19 cellular contexts compared by ENCODE assay signal in the genomic region with DNA sequence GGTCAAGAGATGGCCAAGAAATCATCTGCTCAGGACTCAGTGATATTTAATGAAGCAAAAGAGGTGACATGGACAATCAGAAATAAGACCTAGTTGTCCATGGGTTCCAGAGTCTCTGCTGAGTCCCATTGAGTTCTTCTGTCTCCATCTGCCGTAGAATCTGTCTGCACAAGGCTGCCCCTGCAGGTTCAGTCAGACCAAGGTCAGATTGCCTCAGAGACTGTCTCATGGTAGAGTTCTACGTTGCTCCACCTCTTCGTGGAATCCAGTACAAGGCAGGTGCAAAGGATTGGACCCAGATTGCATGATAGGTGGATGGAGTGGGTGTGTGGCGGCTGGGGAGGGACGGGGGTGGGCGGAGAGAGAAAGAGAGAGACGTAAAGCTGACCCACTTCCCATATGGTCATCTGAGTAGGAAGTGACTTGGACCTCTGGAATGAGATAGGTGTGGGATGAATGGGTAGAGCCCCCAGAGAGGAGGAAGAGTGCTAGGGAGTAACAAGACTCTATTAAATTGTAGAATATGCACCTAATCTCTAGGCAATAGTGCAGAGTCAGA.
DNase-seq lines count a peak whose midpoint lies in the region; ATAC-seq and TF ChIP-seq lines count a peak whose summit lies in the region.
"Had no signal": no experiment of that assay in that cellular context is flagged by ENCODE, and none has a peak within 500 bp of the region (broad histone marks: within the 10 kb centered on the region; RNA-seq: fewer than 3 reads in every experiment).

No MANE protein-coding gene starts in this region.

- ATAC-seq in thoracic aorta (ENCODE audit: insufficient number of reproducible peaks, low FRiP score, low read depth) (no peak), HG03432 (IDR thresholded peaks at IDR 0.05; ENCODE audit: unreplicated experiment) (no peak), GM18502 (IDR thresholded peaks at IDR 0.05; ENCODE audit: poor library complexity, unreplicated experiment) (no peak), foreskin keratinocyte (no peak)

- H3K9ac ChIP-seq in OCI-LY1 (ENCODE audit: low read length): no peak overlapping the region

- no peaks in the 10 kb centered on the region for H3K9me2 ChIP-seq in OCI-LY1 (ENCODE audit: low read depth, low read length)

- peaks cover 0 to 11% of the 10 kb centered on the region in 2 experiments; a peak in 1 of 3 replicates for H3K36me3 ChIP-seq in HEK293 (ENCODE audit: control insufficient read depth in 2 of 2, insufficient read depth in 1 of 2, low read length in 2 of 2)
- peaks cover 48% of the 10 kb centered on the region for H3K36me3 ChIP-seq in OCI-LY1 (ENCODE audit: insufficient read depth, low read length)
- H3K36me3 ChIP-seq in thoracic aorta: no peaks in the 10 kb centered on the region
- H3K36me3 ChIP-seq: SJSA1 had no signal

- POLR2A ChIA-PET in HEK293 (lab: Yijun Ruan, JAX): no interaction called here

- H3K27ac ChIP-seq in HEK293 (ENCODE audit: extremely low read depth, low read depth, low read length): no peak overlapping the region
- no peak overlapping the region for H3K27ac ChIP-seq in OCI-LY1 (ENCODE audit: low read depth, low read length, poor library complexity, severe bottlenecking)
- H3K27ac ChIP-seq in coronary artery: peak overlapping the region; percentile 25 to 67
- peak overlapping the region; percentile 38 to 54 for H3K27ac ChIP-seq in thoracic aorta
- H3K27ac ChIP-seq in foreskin keratinocyte: no peak overlapping the region
- H3K27ac ChIP-seq: PC-9, SJSA1 had no signal

- H3K4me3 ChIP-seq in HEK293 (ENCODE audit: low read depth, low read length) (no peak overlapping the region), OCI-LY1 (ENCODE audit: low read depth, low read length, poor library complexity, severe bottlenecking) (no peak overlapping the region), coronary artery (no peak overlapping the region), thoracic aorta (no peak overlapping the region)
- H3K4me3 ChIP-seq: HAP-1, PC-9, SJSA1 had no signal

- H3K4me1 ChIP-seq in HEK293 (ENCODE audit: control insufficient read depth, insufficient read depth, low read length) (peaks cover 9% of the 10 kb centered on the region), OCI-LY1 (ENCODE audit: insufficient read depth, low read length, severe bottlenecking) (no peaks in the 10 kb centered on the region), thoracic aorta (ENCODE audit: control insufficient read depth in 1 of 2, low read depth in 2 of 2) (peaks cover 14 to 35% of the 10 kb centered on the region in 2 donors), foreskin keratinocyte (no peaks in the 10 kb centered on the region)
- H3K4me1 ChIP-seq: HAP-1, SJSA1 had no signal

- H2AFZ ChIP-seq in OCI-LY1 (ENCODE audit: low read length): no peak overlapping the region
- H2AFZ ChIP-seq: PC-9 had no signal

- TF ChIP-seq CTCF in HEK293 (tag by site-specific recombination; IDR thresholded peaks at IDR 0.05) (no peak), OCI-LY1 (IDR thresholded peaks at IDR 0.05; ENCODE audit: low read length) (peak; percentile 6; the same call in 1 of the 2 replicates), coronary artery (IDR thresholded peaks at IDR 0.05) (no peak), thoracic aorta (IDR thresholded peaks at IDR 0.05) (no peak), foreskin keratinocyte (conservative IDR thresholded peaks at IDR 0.05) (no peak)

- H3K4me2 ChIP-seq in OCI-LY1 (ENCODE audit: low read length): no peak overlapping the region
- H3K4me2 ChIP-seq: PC-9 had no signal

- H3K79me2 ChIP-seq in OCI-LY1 (ENCODE audit: insufficient read depth, low read length): no peaks in the 10 kb centered on the region

- CTCF ChIA-PET in HEK293 (lab: Yijun Ruan, JAX): no interaction called here

- H3K27me3 ChIP-seq in OCI-LY1 (ENCODE audit: insufficient read depth, low read length) (no peaks in the 10 kb centered on the region), thoracic aorta (replicated peaks; ENCODE audit: insufficient read depth) (no peaks in the 10 kb centered on the region), foreskin keratinocyte (peaks cover 80% of the 10 kb centered on the region)
- H3K27me3 ChIP-seq: SJSA1 had no signal

- no peaks in the 10 kb centered on the region for H3K9me3 ChIP-seq in HEK293 (ENCODE audit: control insufficient read depth, insufficient read depth, low read depth, low read length)
- H3K9me3 ChIP-seq in OCI-LY1 (ENCODE audit: low read length): no peaks in the 10 kb centered on the region
- no peaks in the 10 kb centered on the region for H3K9me3 ChIP-seq in thoracic aorta
- H3K9me3 ChIP-seq: HAP-1, SJSA1 had no signal

- no peaks in the 10 kb centered on the region for H4K20me1 ChIP-seq in OCI-LY1 (ENCODE audit: insufficient read depth, low read length)

- no peak for DNase-seq in coronary artery (ENCODE audit: low spot score)
- DNase-seq in thoracic aorta (ENCODE audit: low spot score): no peak
- no peak for DNase-seq in amygdala (lab: John Stamatoyannopoulos, UW)
- DNase-seq in foreskin keratinocyte: no peak
- DNase-seq: ACHN, AML-193, COR-L47, NCI-H1417, NCI-H2029, NCI-H510A, NCI-H774, PC-9, SW 1271 had no signal

- no peaks in the 10 kb centered on the region for H3F3A ChIP-seq in OCI-LY1 (ENCODE audit: insufficient read depth, low read length)

TF ChIP-seq in HEK293, 187 proteins besides CTCF, POLR2A, EP300 and RAD21:
- TF ChIP-seq ZNF530 (tag by site-specific recombination; IDR thresholded peaks at IDR 0.05; ENCODE audit: low read depth) (no peak), ZNF138 (tag by site-specific recombination; IDR thresholded peaks at IDR 0.05; ENCODE audit: borderline replicate concordance) (no peak), MYNN (tag by site-specific recombination; IDR thresholded peaks at IDR 0.05; ENCODE audit: borderline replicate concordance) (no peak), OSR2 (tag by site-specific recombination; IDR thresholded peaks at IDR 0.05) (no peak), ZNF214 (tag by site-specific recombination; IDR thresholded peaks at IDR 0.05; ENCODE audit: borderline replicate concordance) (no peak), EGR2 (tag by site-specific recombination; IDR thresholded peaks at IDR 0.05; ENCODE audit: low read depth) (peak; percentile 97), ZNF26 (tag by site-specific recombination; IDR thresholded peaks at IDR 0.05) (no peak), ZFHX2 (tag by site-specific recombination; conservative IDR thresholded peaks at IDR 0.05) (peak; percentile 97), ZNF391 (tag by site-specific recombination; IDR thresholded peaks at IDR 0.05; ENCODE audit: borderline replicate concordance, low read depth) (no peak)
- TF ChIP-seq, protein P1, sequence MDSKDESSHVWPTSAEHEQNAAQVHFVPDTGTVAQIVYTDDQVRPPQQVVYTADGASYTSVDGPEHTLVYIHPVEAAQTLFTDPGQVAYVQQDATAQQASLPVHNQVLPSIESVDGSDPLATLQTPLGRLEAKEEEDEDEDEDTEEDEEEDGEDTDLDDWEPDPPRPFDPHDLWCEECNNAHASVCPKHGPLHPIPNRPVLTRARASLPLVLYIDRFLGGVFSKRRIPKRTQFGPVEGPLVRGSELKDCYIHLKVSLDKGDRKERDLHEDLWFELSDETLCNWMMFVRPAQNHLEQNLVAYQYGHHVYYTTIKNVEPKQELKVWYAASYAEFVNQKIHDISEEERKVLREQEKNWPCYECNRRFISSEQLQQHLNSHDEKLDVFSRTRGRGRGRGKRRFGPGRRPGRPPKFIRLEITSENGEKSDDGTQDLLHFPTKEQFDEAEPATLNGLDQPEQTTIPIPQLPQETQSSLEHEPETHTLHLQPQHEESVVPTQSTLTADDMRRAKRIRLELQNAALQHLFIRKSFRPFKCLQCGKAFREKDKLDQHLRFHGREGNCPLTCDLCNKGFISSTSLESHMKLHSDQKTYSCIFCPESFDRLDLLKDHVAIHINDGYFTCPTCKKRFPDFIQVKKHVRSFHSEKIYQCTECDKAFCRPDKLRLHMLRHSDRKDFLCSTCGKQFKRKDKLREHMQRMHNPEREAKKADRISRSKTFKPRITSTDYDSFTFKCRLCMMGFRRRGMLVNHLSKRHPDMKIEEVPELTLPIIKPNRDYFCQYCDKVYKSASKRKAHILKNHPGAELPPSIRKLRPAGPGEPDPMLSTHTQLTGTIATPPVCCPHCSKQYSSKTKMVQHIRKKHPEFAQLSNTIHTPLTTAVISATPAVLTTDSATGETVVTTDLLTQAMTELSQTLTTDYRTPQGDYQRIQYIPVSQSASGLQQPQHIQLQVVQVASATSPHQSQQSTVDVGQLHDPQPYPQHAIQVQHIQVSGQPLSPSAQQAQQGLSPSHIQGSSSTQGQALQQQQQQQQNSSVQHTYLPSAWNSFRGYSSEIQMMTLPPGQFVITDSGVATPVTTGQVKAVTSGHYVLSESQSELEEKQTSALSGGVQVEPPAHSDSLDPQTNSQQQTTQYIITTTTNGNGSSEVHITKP (tag by site-specific recombination; IDR thresholded peaks at IDR 0.05): no peak

Comparison
In these comparisons a context has a peak if more than half of its experiments do, and no peak if none do; other contexts are left out.
1. H3K27ac ChIP-seq: peak in coronary artery (2 of 2) and thoracic aorta (2 of 2); none in HEK293 (single experiment), OCI-LY1 (single experiment) and foreskin keratinocyte (single experiment).